In genomic region chr10:119219747-119220320, GRCh38 we compare ENCODE assay signal across 21 cellular contexts. TPM values are rescaled to one million over a fixed set of nuclear protein-coding genes. Genes with fewer than 3 reads are reported as not detected.
DNase-seq lines count a peak whose midpoint lies in the region; ATAC-seq and TF ChIP-seq lines count a peak whose summit lies in the region.
"Had no signal": no experiment of that assay in that cellular context is flagged by ENCODE, and none has a peak within 500 bp of the region (broad histone marks: within the 10 kb centered on the region; RNA-seq: fewer than 3 reads in every experiment).

No MANE protein-coding gene starts in this region.

- in situ Hi-C loops in IMR-90 (cut with MboI; ENCODE audit: low sequenced_read_pairs) (no loop called here), gastrocnemius medialis (cut with MboI; ENCODE audit: low sequenced_read_pairs in 4 of 4) (loop anchor here in 1 of 4 donors (10.0 kb wide), 1 partner anchor 195 kb away; no protein-coding TSS in a partner anchor)

- no peak for ATAC-seq in IMR-90 (ENCODE audit: low read depth)
- no peak for ATAC-seq in gastrocnemius medialis
- ATAC-seq in SK-N-SH treated with all-trans-retinoic acid at 6 μM for 48 hours = no peak
- ATAC-seq: activated CD8-positive, alpha-beta T cell treated with anti-CD3 and anti-CD28 coated beads for 36 hours had no signal

- POLR2A ChIA-PET in IMR-90 (lab: Charles Lee; ENCODE audit: unreplicated experiment) = no interaction called here

- H2AK9ac ChIP-seq in IMR-90 (replicated peaks; ENCODE audit: low read depth, low read length, poor library complexity) = no peak overlapping the region

- H3K14ac ChIP-seq in IMR-90 (replicated peaks; ENCODE audit: low read depth, low read length) = peak overlapping the region; percentile 88

- DNase-seq in AG10803 (ENCODE audit: low read depth) (peak; percentile 93), IMR-90 (no peak), fibroblast of mammary gland (ENCODE audit: low read depth) (peak; percentile 44), gastrocnemius medialis (no peak), retina (no peak), middle frontal gyrus (ENCODE audit: extremely low spot score, low spot score) (no peak)
- DNase-seq in stimulated activated CD4-positive, alpha-beta T cell treated with anti-CD3 and anti-CD28 coated beads, Interleukin-4, amount 100 ng/mL, for 1 hour = no peak
- DNase-seq: activated CD8-positive, alpha-beta T cell treated with anti-CD3 and anti-CD28 coated beads for 36 hours; activated gamma-delta T cell; activated T-cell treated with anti-CD3 and anti-CD28 coated beads for 4 hours; CD4-positive, alpha-beta T cell; cortex of kidney; HCEC 1CT; islet precursor cell; MG63; naive B cell; NCI-H1436; NCI-H510A treated with DMSO at 0.1 percent for 48 hours; nucleus accumbens had no signal

- peaks cover 69% of the 10 kb centered on the region for H4K20me1 ChIP-seq in IMR-90 (ENCODE audit: insufficient read depth, low read length)

- peak overlapping the region; percentile 37; the same call in 2 of the 3 replicates for H2BK15ac ChIP-seq in IMR-90 (ENCODE audit: low read depth, low read length)

- H4K8ac ChIP-seq in IMR-90 (ENCODE audit: low read depth in 2 of 2, low read length in 2 of 2) = peak overlapping the region; percentile 7 to 70; a peak in 3 of 4 replicates

- no peak for TF ChIP-seq RAD21 in IMR-90 (IDR thresholded peaks at IDR 0.05; ENCODE audit: low read length)

- peak overlapping the region; percentile 86 for H3K4ac ChIP-seq in IMR-90 (ENCODE audit: low read depth, low read length)

- H3K23ac ChIP-seq in IMR-90 (ENCODE audit: low read depth, low read length) = peak overlapping the region; percentile 82

- intact Hi-C loops in IMR-90 (cut with micrococcal nuclease) (loop anchor here (2.0 kb wide), 1 partner anchor 15 kb away; no protein-coding TSS in a partner anchor), gastrocnemius medialis (cut with DNase I; ENCODE audit: low total_unique reads) (loop anchor here (5.0 kb wide), 1 partner anchor 32 kb away; no protein-coding TSS in a partner anchor)

- CTCF ChIA-PET in IMR-90 (lab: Yijun Ruan, JAX) = interaction anchor here (1.6 kb wide), 1 partner anchor 13 kb away, joined by 4 read pairs; no protein-coding TSS in a partner anchor

- H3K9me1 ChIP-seq in IMR-90 (ENCODE audit: insufficient read depth, low read length) = peaks cover 43% of the 10 kb centered on the region

- H2BK120ac ChIP-seq in IMR-90 (ENCODE audit: low read depth, low read length) = peak overlapping the region; percentile 85

- peaks cover 55 to 92% of the 10 kb centered on the region in 2 experiments for H3K79me1 ChIP-seq in IMR-90 (ENCODE audit: low read depth in 1 of 2, low read length in 2 of 2)

- peak overlapping the region; percentile 92 for H3K18ac ChIP-seq in IMR-90 (ENCODE audit: low read depth, low read length)

- H4K5ac ChIP-seq in IMR-90 (ENCODE audit: low read depth, low read length) = peak overlapping the region; percentile 90

- dilution Hi-C loops in IMR-90 (cut with HindIII; ENCODE audit: low sequenced_read_pairs, unreplicated experiment) = no loop called here

- H3K36me3 ChIP-seq in IMR-90 (ENCODE audit: control insufficient read depth, insufficient read depth, low read length) (peaks cover 4% of the 10 kb centered on the region; the same call in 1 of the 2 replicates), gastrocnemius medialis (no peaks in the 10 kb centered on the region)
- H3K36me3 ChIP-seq: breast epithelium, MG63 had no signal

- H2BK20ac ChIP-seq in IMR-90 (ENCODE audit: low read depth, low read length) = peak overlapping the region; percentile 36

- no peak for TF ChIP-seq CTCF in AG10803 (conservative IDR thresholded peaks at IDR 0.05; ENCODE audit: low read length)
- TF ChIP-seq CTCF in IMR-90 (conservative IDR thresholded peaks at IDR 0.05; ENCODE audit: low read depth, low read length) = no peak
- TF ChIP-seq CTCF in fibroblast of mammary gland (conservative IDR thresholded peaks at IDR 0.05; ENCODE audit: control insufficient read depth, insufficient read depth, low read depth, low read length) = no peak
- no peak for TF ChIP-seq CTCF in gastrocnemius medialis (IDR thresholded peaks at IDR 0.05 in 4 of 5, conservative IDR thresholded peaks at IDR 0.05 in 1 of 5)

- peak overlapping the region; percentile 57 for H2BK5ac ChIP-seq in IMR-90 (ENCODE audit: low read depth, low read length, poor library complexity, severe bottlenecking)

- H4K91ac ChIP-seq in IMR-90 (ENCODE audit: insufficient read depth, low read depth, low read length) = peak overlapping the region; percentile 84

- H2AK5ac ChIP-seq in IMR-90 (ENCODE audit: low read depth, low read length) = peak overlapping the region; percentile 67

- peak overlapping the region; percentile 83 for H3K4me2 ChIP-seq in IMR-90 (ENCODE audit: low read depth, low read length)

- no peak overlapping the region for H2AFZ ChIP-seq in IMR-90 (replicated peaks; ENCODE audit: low read length, poor library complexity)

- H3K4me3 ChIP-seq in AG10803 (ENCODE audit: low read length) (no peak overlapping the region), IMR-90 (ENCODE audit: insufficient read depth, low read depth, low read length) (no peak overlapping the region), fibroblast of mammary gland (ENCODE audit: control insufficient read depth, low read depth, low read length) (no peak overlapping the region), gastrocnemius medialis (no peak overlapping the region)
- H3K4me3 ChIP-seq: breast epithelium, MG63 had no signal

- H3K27me3 ChIP-seq in IMR-90 (ENCODE audit: control insufficient read depth, insufficient read depth, low read length) = no peaks in the 10 kb centered on the region
- H3K27me3 ChIP-seq in gastrocnemius medialis = no peaks in the 10 kb centered on the region
- H3K27me3 ChIP-seq: breast epithelium, MG63 had no signal

- H3K4me1 ChIP-seq in IMR-90 (ENCODE audit: control insufficient read depth, insufficient read depth, low read length) (peaks cover 49% of the 10 kb centered on the region), gastrocnemius medialis (peaks cover 7 to 18% of the 10 kb centered on the region in 2 donors)
- H3K4me1 ChIP-seq: breast epithelium had no signal

- no peaks in the 10 kb centered on the region for H3K9me3 ChIP-seq in IMR-90 (ENCODE audit: control insufficient read depth, insufficient read depth, low read length)
- no peaks in the 10 kb centered on the region for H3K9me3 ChIP-seq in gastrocnemius medialis
- H3K9me3 ChIP-seq: breast epithelium, MG63 had no signal

- peak overlapping the region; percentile 44; the same call in 1 of the 2 replicates for H3K56ac ChIP-seq in IMR-90 (ENCODE audit: extremely low read depth, insufficient read depth, low read length)

- no CpG with 5 or more reads among the region's 6 CpGs for WGBS in IMR-90 (ENCODE audit: extremely low coverage in 2 of 2, insufficient read length in 1 of 2), 2 experiments

- BruUV-seq in IMR-90 (replicated peaks; lab: Mats Ljungman, UMichigan) = no TSS peak

- peak overlapping the region; percentile 45; the same call in 1 of the 2 replicates for H3K9ac ChIP-seq in IMR-90 (ENCODE audit: low read depth, low read length)

- peak overlapping the region; percentile 94; the same call in 1 of the 2 replicates for H3K27ac ChIP-seq in IMR-90 (ENCODE audit: insufficient read depth, low read length)
- peak overlapping the region; percentile 64 to 74 (median 69) for H3K27ac ChIP-seq in gastrocnemius medialis

- no peak for TF ChIP-seq POLR2A in IMR-90 (IDR thresholded peaks at IDR 0.05; ENCODE audit: low read depth, low read length)
- TF ChIP-seq POLR2A in gastrocnemius medialis (IDR thresholded peaks at IDR 0.05) = no peak

TF ChIP-seq in IMR-90, 13 proteins besides CTCF, POLR2A, EP300 and RAD21 (continues in another document):
- no peak for TF ChIP-seq FOS (IDR thresholded peaks at IDR 0.05; ENCODE audit: low read depth, low read length)
- TF ChIP-seq SMC3 (IDR thresholded peaks at IDR 0.05; ENCODE audit: low read depth, low read length) = no peak
- no peak for TF ChIP-seq BHLHE40 (IDR thresholded peaks at IDR 0.05; ENCODE audit: low read depth, low read length)
- TF ChIP-seq MXI1 (IDR thresholded peaks at IDR 0.05; ENCODE audit: borderline replicate concordance, low read depth, low read length) = no peak
- no peak for TF ChIP-seq CEBPB (IDR thresholded peaks at IDR 0.05; ENCODE audit: low read depth, low read length)

TF ChIP-seq in SK-N-SH treated with all-trans-retinoic acid at 6 μM for 48 hours, 23 proteins besides CTCF, POLR2A, EP300 and RAD21 (continues in another document):
- TF ChIP-seq ISL1 (CRISPR knock-in tag; IDR thresholded peaks at IDR 0.05) (no peak), ZNF70 (CRISPR knock-in tag; IDR thresholded peaks at IDR 0.05) (no peak), RARB (CRISPR knock-in tag; IDR thresholded peaks at IDR 0.05) (no peak), ZFP3 (CRISPR knock-in tag; IDR thresholded peaks at IDR 0.05) (no peak), ZNF8 (CRISPR knock-in tag; IDR thresholded peaks at IDR 0.05) (no peak), TCF4 (CRISPR knock-in tag; IDR thresholded peaks at IDR 0.05; ENCODE audit: borderline replicate concordance) (no peak), ZFP30 (CRISPR knock-in tag; IDR thresholded peaks at IDR 0.05) (no peak), TOX (CRISPR knock-in tag; IDR thresholded peaks at IDR 0.05; ENCODE audit: borderline replicate concordance) (no peak)

RNA-seq across cellular contexts. Expression of gene GRK5, which starts 12.5 kb away (rescaled TPM):
- total RNA-seq in IMR-90 (2012; rRNA removed) (11.9 and 12.9 TPM in 2 replicates), gastrocnemius medialis (10 to 100 TPM in 1 of 4 donors, 1 to 10 TPM in 3; 6.2 to 12.5 (median 9.1) TPM)
- 13.7 and 16.3 TPM in 2 replicates for polyA plus RNA-seq in IMR-90 (2012; rRNA removed)
- polyA plus RNA-seq in IMR-90 (2012; cell fraction: cytosol; rRNA removed) = 14.9 and 16.1 TPM in 2 replicates
- polyA plus RNA-seq in IMR-90 (2012; cell fraction: nucleus; rRNA removed; ENCODE audit: low replicate concordance) = 13.4 and 27.1 TPM in 2 replicates

RNA-seq across cellular contexts. Expression of gene PRDX3, which starts 41.2 kb away (rescaled TPM):
- 169 and 195 TPM in 2 replicates for total RNA-seq in IMR-90 (2012; rRNA removed)
- polyA plus RNA-seq in IMR-90 (2012; rRNA removed) = 173 and 187 TPM in 2 replicates
- 60.3 and 63.2 TPM in 2 replicates for polyA plus RNA-seq in IMR-90 (2012; cell fraction: cytosol; rRNA removed)
- polyA plus RNA-seq in IMR-90 (2012; cell fraction: nucleus; rRNA removed; ENCODE audit: low replicate concordance) = 17.7 and 85.4 TPM in 2 replicates
- total RNA-seq in gastrocnemius medialis = 100 to 1,000 TPM; 227 to 342 (median 250) TPM

RNA-seq across cellular contexts. Expression of gene SFXN4, which starts 54.3 kb away (rescaled TPM):
- total RNA-seq in IMR-90 (2012; rRNA removed) (10.6 and 12.0 TPM in 2 replicates), gastrocnemius medialis (10 to 100 TPM; 25.6 to 69.7 (median 39.8) TPM)
- polyA plus RNA-seq in IMR-90 (2012; rRNA removed) = 10.6 and 12.5 TPM in 2 replicates
- 5.4 and 6.0 TPM in 2 replicates for polyA plus RNA-seq in IMR-90 (2012; cell fraction: cytosol; rRNA removed)
- 6.3 and 26.3 TPM in 2 replicates for polyA plus RNA-seq in IMR-90 (2012; cell fraction: nucleus; rRNA removed; ENCODE audit: low replicate concordance)

Comparison
In these comparisons a context has a peak if more than half of its experiments do, and no peak if none do; other contexts are left out.
1. DNase-seq: peak in AG10803 (single experiment) and fibroblast of mammary gland (single experiment); none in IMR-90 (single experiment), gastrocnemius medialis (0 of 2), stimulated activated CD4-positive, alpha-beta T cell treated with anti-CD3 and anti-CD28 coated beads, Interleukin-4, amount 100 ng/mL, for 1 hour (single experiment), retina (single experiment) and middle frontal gyrus (single experiment).